ENCODE assay signal across 18 cellular contexts in the genomic region with DNA sequence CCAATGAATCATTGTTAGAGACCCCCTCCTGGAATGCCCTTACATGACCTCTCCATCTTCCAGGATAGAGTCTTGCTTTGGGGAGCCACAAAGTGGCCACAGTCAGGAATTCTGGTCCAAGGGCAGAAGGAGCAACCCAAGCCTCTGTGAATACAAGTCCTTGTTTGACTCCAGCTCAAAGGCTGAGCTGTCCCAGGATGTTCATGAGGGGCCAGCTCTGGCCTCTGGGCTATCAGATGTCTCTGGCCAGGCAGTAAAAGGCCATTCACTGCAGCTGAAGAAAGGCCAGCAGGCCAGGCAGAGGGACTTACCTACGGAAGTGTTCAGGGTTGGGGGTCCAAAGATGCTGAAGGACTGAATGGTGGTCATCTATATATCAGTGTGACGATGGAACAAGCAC.
DNase-seq lines count a peak whose midpoint lies in the region; ATAC-seq and TF ChIP-seq lines count a peak whose summit lies in the region.
"Had no signal": no experiment of that assay in that cellular context is flagged by ENCODE, and none has a peak within 500 bp of the region (broad histone marks: within the 10 kb centered on the region; RNA-seq: fewer than 3 reads in every experiment).

No MANE protein-coding gene starts in this region.

- no peaks in the 10 kb centered on the region for H3K27me3 ChIP-seq in aorta (ENCODE audit: control insufficient read depth in 1 of 2, insufficient read depth in 2 of 2, low read length in 1 of 2)
- H3K27me3 ChIP-seq: neutrophil, transverse colon had no signal

- intact Hi-C loops in aorta (cut with DNase I) = no loop called here

- no peak for TF ChIP-seq CTCF in nephron (IDR thresholded peaks at IDR 0.05; ENCODE audit: unreplicated experiment in 3 of 3)

- DNase-seq in amygdala (lab: John Stamatoyannopoulos, UW) (peak in 36 of 56 donors; percentile 29 to 83 (median 52)), globus pallidus (ENCODE audit: low spot score) (peak; percentile 93), cerebellar cortex (ENCODE audit: low spot score) (no peak), aorta (no peak), DMS114 treated with DMSO at 0.1 percent for 48 hours (lab: John Stamatoyannopoulos, UW; ENCODE audit: unreplicated experiment) (no peak)
- DNase-seq: activated CD4-positive, alpha-beta T cell treated with anti-CD3 and anti-CD28 coated beads, Interleukin-2, amount 10 ng/mL, durations not matched to agents 7 days and 5 days; activated effector memory CD4-positive, alpha-beta T cell treated with Interleukin-2 at 50 U/mL for 16 hours; activated naive CD8-positive, alpha-beta T cell treated with anti-CD3 and anti-CD28 coated beads, Interleukin-2, amount 50 U/mL, for 24 hours; Calu3; cerebellar nuclear complex; NCI-H1092; stimulated activated CD4-positive, alpha-beta T cell treated with anti-CD3 and anti-CD28 coated beads, Interleukin-1b, Interleukin-23, amount 100 ng/mL, for 48 hours; stimulated activated naive CD4-positive, alpha-beta T cell treated with Interleukin-2 at 50 U/mL for 16 hours; transverse colon had no signal

- no peak overlapping the region for H3K4me3 ChIP-seq in aorta (ENCODE audit: low read length in 2 of 2)
- H3K4me3 ChIP-seq: transverse colon had no signal

- H3K27ac ChIP-seq in temporal lobe (ENCODE audit: low read depth, low read length) (peak overlapping the region; percentile 98), aorta (ENCODE audit: low read depth in 1 of 2, low read length in 2 of 2) (no peak overlapping the region)
- H3K27ac ChIP-seq: neutrophil, transverse colon had no signal

- H3K4me1 ChIP-seq in aorta (ENCODE audit: control insufficient read depth in 1 of 2, insufficient read depth in 2 of 2, low read length in 2 of 2) = no peaks in the 10 kb centered on the region

- H3K9me3 Mint-ChIP-seq in nephron = no peaks in the 10 kb centered on the region
- H3K9me3 Mint-ChIP-seq: activated CD4-positive, alpha-beta T cell treated with anti-CD3 and anti-CD28 coated beads, Interleukin-2, amount 10 ng/mL, durations not matched to agents 7 days and 5 days; activated naive CD8-positive, alpha-beta T cell treated with anti-CD3 and anti-CD28 coated beads, Interleukin-2, amount 50 U/mL, for 24 hours had no signal

- peaks cover 46% of the 10 kb centered on the region for H3K4me1 Mint-ChIP-seq in nephron
- H3K4me1 Mint-ChIP-seq: activated CD4-positive, alpha-beta T cell treated with anti-CD3 and anti-CD28 coated beads, Interleukin-2, amount 10 ng/mL, durations not matched to agents 7 days and 5 days; activated naive CD8-positive, alpha-beta T cell treated with anti-CD3 and anti-CD28 coated beads, Interleukin-2, amount 50 U/mL, for 24 hours; B cell had no signal

- ATAC-seq in aorta (ENCODE audit: low FRiP score) = no peak
- ATAC-seq: activated naive CD8-positive, alpha-beta T cell treated with anti-CD3 and anti-CD28 coated beads, Interleukin-2, amount 50 U/mL, for 24 hours had no signal

- peak overlapping the region; percentile 2 to 70 (median 60) for H3K27ac Mint-ChIP-seq in nephron
- H3K27ac Mint-ChIP-seq: activated CD4-positive, alpha-beta T cell treated with anti-CD3 and anti-CD28 coated beads, Interleukin-2, amount 10 ng/mL, durations not matched to agents 7 days and 5 days; activated naive CD8-positive, alpha-beta T cell treated with anti-CD3 and anti-CD28 coated beads, Interleukin-2, amount 50 U/mL, for 24 hours; B cell had no signal

- no peaks in the 10 kb centered on the region for H3K36me3 ChIP-seq in aorta (ENCODE audit: control insufficient read depth in 1 of 2, insufficient read depth in 2 of 2, low read length in 1 of 2)
- H3K36me3 ChIP-seq: neutrophil, transverse colon had no signal

- no peaks in the 10 kb centered on the region for H3K27me3 Mint-ChIP-seq in nephron (ENCODE audit: low read depth)

- no peaks in the 10 kb centered on the region for H3K36me3 Mint-ChIP-seq in nephron (ENCODE audit: low read depth)

- whole genome bisulfite sequencing in aorta, 2 donors = 70 to 72% methylated on average over 2 of the region's 2 CpGs

- no peaks in the 10 kb centered on the region for H3K9me3 ChIP-seq in aorta (ENCODE audit: control insufficient read depth, low read length)
- H3K9me3 ChIP-seq: neutrophil, transverse colon had no signal

- no peak overlapping the region for H3K4me3 Mint-ChIP-seq in nephron
- H3K4me3 Mint-ChIP-seq: activated CD4-positive, alpha-beta T cell treated with anti-CD3 and anti-CD28 coated beads, Interleukin-2, amount 10 ng/mL, durations not matched to agents 7 days and 5 days; activated naive CD8-positive, alpha-beta T cell treated with anti-CD3 and anti-CD28 coated beads, Interleukin-2, amount 50 U/mL, for 24 hours; B cell had no signal

Comparison
In these comparisons a context has a peak if more than half of its experiments do, and no peak if none do; other contexts are left out.
1. DNase-seq: peak in amygdala (36 of 56) and globus pallidus (single experiment); none in cerebellar cortex (single experiment), aorta (0 of 2) and DMS114 treated with DMSO at 0.1 percent for 48 hours (single experiment).